In genomic region chr3:8895829-8896228, GRCh38 we compare ENCODE assay signal across 28 cellular contexts.
"Had no signal": no experiment of that assay in that cellular context is flagged by ENCODE, and none has a peak within 500 bp of the region (broad histone marks: within the 10 kb centered on the region; RNA-seq: fewer than 3 reads in every experiment).

No MANE protein-coding gene starts in this region.

- ATAC-seq: mucosa of descending colon; naive thymus-derived CD4-positive, alpha-beta T cell; natural killer cell treated with Interleukin-12 subunit alpha and Interleukin-12 subunit beta and Interleukin-15 and Interleukin-18, amount 100 ng/mL, for 72 hours; pancreas; right cardiac atrium; sciatic nerve; stimulated activated naive B cell treated with anti-CD40 and anti-IgM and Interleukin-4, amounts not matched to agents 10 μg/mL and 1 μg/mL and 100 μg/mL, for 72 hours; stimulated activated naive CD8-positive, alpha-beta T cell treated with anti-CD3 and anti-CD28 coated beads, Interleukin-15, Interleukin-2, amounts not matched to agents 100 U/mL and 50 U/mL, for 24 hours had no signal

- DNase-seq: islet precursor cell; left ventricle myocardium inferior; midbrain; mucosa of descending colon; naive thymus-derived CD4-positive, alpha-beta T cell; nucleus accumbens; pancreas; posterior cingulate gyrus; retina; right cardiac atrium; stimulated activated CD4-positive, alpha-beta T cell treated with anti-CD3 and anti-CD28 coated beads, Interleukin-12 subunit alpha, Interleukin-12 subunit beta, amount 100 ng/mL, for 4 hours; stimulated activated CD4-positive, alpha-beta T cell treated with anti-CD3 and anti-CD28 coated beads, Interleukin-15, amount 100 ng/mL, for 24 hours; stimulated activated CD4-positive, alpha-beta T cell treated with anti-CD3 and anti-CD28 coated beads, Interleukin-2, amount 100 ng/mL, for 24 hours; stimulated activated CD4-positive, alpha-beta T cell treated with anti-CD3 and anti-CD28 coated beads, Interleukin-4, amount 100 ng/mL, for 1 hour; stimulated activated naive B cell treated with anti-CD40 and anti-IgM and Interleukin-4, amounts not matched to agents 10 μg/mL and 1 μg/mL and 100 μg/mL, for 72 hours; stimulated activated naive CD8-positive, alpha-beta T cell treated with anti-CD3 and anti-CD28 coated beads, Interleukin-15, Interleukin-2, amounts not matched to agents 100 U/mL and 50 U/mL, for 24 hours; stomach; testis; thyroid gland; transverse colon; upper lobe of left lung had no signal

- H3K4me3 Mint-ChIP-seq: memory B cell; naive thymus-derived CD4-positive, alpha-beta T cell; natural killer cell treated with Interleukin-12 subunit alpha and Interleukin-12 subunit beta and Interleukin-15 and Interleukin-18, amount 100 ng/mL, for 72 hours; stimulated activated naive B cell treated with anti-CD40 and anti-IgM and Interleukin-4, amounts not matched to agents 10 μg/mL and 1 μg/mL and 100 μg/mL, for 72 hours had no signal

- H3K9me3 ChIP-seq: left ventricle myocardium inferior, mucosa of descending colon, pancreas, prostate gland, stomach, testis, thyroid gland, transverse colon, upper lobe of left lung, vagina had no signal

- H3K9me3 Mint-ChIP-seq: memory B cell; naive thymus-derived CD4-positive, alpha-beta T cell; natural killer cell treated with Interleukin-12 subunit alpha and Interleukin-12 subunit beta and Interleukin-15 and Interleukin-18, amount 100 ng/mL, for 72 hours; stimulated activated naive B cell treated with anti-CD40 and anti-IgM and Interleukin-4, amounts not matched to agents 10 μg/mL and 1 μg/mL and 100 μg/mL, for 72 hours had no signal

- FAIRE-seq: pancreas had no signal

- H3K27me3 Mint-ChIP-seq: memory B cell; naive thymus-derived CD4-positive, alpha-beta T cell; natural killer cell treated with Interleukin-12 subunit alpha and Interleukin-12 subunit beta and Interleukin-15 and Interleukin-18, amount 100 ng/mL, for 72 hours; stimulated activated naive B cell treated with anti-CD40 and anti-IgM and Interleukin-4, amounts not matched to agents 10 μg/mL and 1 μg/mL and 100 μg/mL, for 72 hours had no signal

- H3K4me1 ChIP-seq: pancreas, prostate gland, stomach, testis, thyroid gland, transverse colon, upper lobe of left lung, vagina had no signal

- H3K36me3 ChIP-seq: pancreas, prostate gland, thyroid gland, vagina had no signal

- H3K4me1 Mint-ChIP-seq: memory B cell; naive thymus-derived CD4-positive, alpha-beta T cell; stimulated activated naive B cell treated with anti-CD40 and anti-IgM and Interleukin-4, amounts not matched to agents 10 μg/mL and 1 μg/mL and 100 μg/mL, for 72 hours had no signal

- H3K27ac ChIP-seq: left ventricle myocardium inferior, pancreas, prostate gland, skin epidermis, stomach, testis, thyroid gland, transverse colon, upper lobe of left lung, vagina had no signal

- H3K4me3 ChIP-seq: left ventricle myocardium inferior, lung, mucosa of descending colon, pancreas, prostate gland, skin epidermis, stomach, testis, thyroid gland, transverse colon, upper lobe of left lung, vagina had no signal

- H3K27me3 ChIP-seq: pancreas, stomach, testis, thyroid gland, transverse colon, upper lobe of left lung, vagina had no signal

- H3K27ac Mint-ChIP-seq: memory B cell; naive thymus-derived CD4-positive, alpha-beta T cell; natural killer cell treated with Interleukin-12 subunit alpha and Interleukin-12 subunit beta and Interleukin-15 and Interleukin-18, amount 100 ng/mL, for 72 hours; stimulated activated naive B cell treated with anti-CD40 and anti-IgM and Interleukin-4, amounts not matched to agents 10 μg/mL and 1 μg/mL and 100 μg/mL, for 72 hours had no signal
